In genomic region chr1:84899969-84900368, GRCh38 we compare ENCODE assay signal across 15 cellular contexts. TPM values are rescaled to one million over a fixed set of nuclear protein-coding genes. Genes with fewer than 3 reads are reported as not detected.
DNase-seq lines count a peak whose midpoint lies in the region; ATAC-seq and TF ChIP-seq lines count a peak whose summit lies in the region.
"Had no signal": no experiment of that assay in that cellular context is flagged by ENCODE, and none has a peak within 500 bp of the region (broad histone marks: within the 10 kb centered on the region; RNA-seq: fewer than 3 reads in every experiment).

No MANE protein-coding gene starts in this region.

- peak overlapping the region in 2 of 4 donors; percentile 39 to 51 for H3K27ac ChIP-seq in body of pancreas
- H3K27ac ChIP-seq: BLaER1 treated with 17β-estradiol and CSF1 and Interleukin-3, amounts not matched to agents 10 nM and 100 nM; HL-60 had no signal

- H3K9me3 ChIP-seq in body of pancreas, result no peaks in the 10 kb centered on the region

- ATAC-seq in body of pancreas, result peak; percentile 71
- ATAC-seq: HCT116 had no signal

- TF ChIP-seq CTCF in body of pancreas (IDR thresholded peaks at IDR 0.05), result no peak

- intact Hi-C loops in body of pancreas (cut with DNase I), result no loop called here

- no peak overlapping the region for H3K4me3 ChIP-seq in body of pancreas
- H3K4me3 ChIP-seq: BLaER1 treated with 17β-estradiol and CSF1 and Interleukin-3, amounts not matched to agents 10 nM and 100 nM had no signal

- WGBS in body of pancreas, 2 donors, result 5 to 11% methylated on average over 1 of the region's 1 CpG

- no peaks in the 10 kb centered on the region for H3K27me3 ChIP-seq in body of pancreas
- H3K27me3 ChIP-seq: BLaER1 treated with 17β-estradiol and CSF1 and Interleukin-3, amounts not matched to agents 10 nM and 100 nM had no signal

- no peaks in the 10 kb centered on the region for H3K36me3 ChIP-seq in body of pancreas (replicated peaks in 1 of 2; ENCODE audit: insufficient read depth in 1 of 2, low read depth in 2 of 2)
- H3K36me3 ChIP-seq: BLaER1 treated with 17β-estradiol and CSF1 and Interleukin-3, amounts not matched to agents 10 nM and 100 nM had no signal

- peaks cover 10% of the 10 kb centered on the region for H3K4me1 ChIP-seq in body of pancreas

- DNase-seq in NCI-H2196 (lab: John Stamatoyannopoulos, UW; ENCODE audit: unreplicated experiment) (peak; percentile 4), NCI-H2196 treated with DMSO at 0.1 percent for 48 hours (lab: John Stamatoyannopoulos, UW; ENCODE audit: unreplicated experiment) (no peak), DMS53 treated with DMSO at 0.1 percent for 48 hours (lab: John Stamatoyannopoulos, UW; ENCODE audit: unreplicated experiment) (peak; percentile 82), NCI-H2029 treated with DMSO at 0.1 percent for 48 hours (lab: John Stamatoyannopoulos, UW) (peak; percentile 17), body of pancreas (peak in 1 of 4 donors; percentile 22), NCI-H345 treated with DMSO at 0.1 percent for 48 hours (lab: John Stamatoyannopoulos, UW; ENCODE audit: unreplicated experiment) (no peak), NCI-H1694 treated with DMSO at 0.1 percent for 48 hours (lab: John Stamatoyannopoulos, UW) (no peak), NCI-H69 (lab: John Stamatoyannopoulos, UW) (no peak)
- DNase-seq: 8988T; CD4-positive, alpha-beta T cell; DND-41; GDM1 had no signal

- no peak for TF ChIP-seq POLR2A in body of pancreas (IDR thresholded peaks at IDR 0.05)

RNA-seq across cellular contexts. Expression of gene LPAR3, which starts 7.0 kb away (rescaled TPM):
- 10 to 100 TPM; 17.1 to 19.7 TPM for total RNA-seq in body of pancreas

Comparison
In these comparisons a context has a peak if more than half of its experiments do, and no peak if none do; other contexts are left out.
1. DNase-seq: peak in NCI-H2196 (single experiment), DMS53 treated with DMSO at 0.1 percent for 48 hours (single experiment) and NCI-H2029 treated with DMSO at 0.1 percent for 48 hours (single experiment); none in NCI-H2196 treated with DMSO at 0.1 percent for 48 hours (single experiment), NCI-H345 treated with DMSO at 0.1 percent for 48 hours (single experiment), NCI-H1694 treated with DMSO at 0.1 percent for 48 hours (single experiment) and NCI-H69 (single experiment).